1 cellular context compared by ENCODE assay signal in genomic region chr11:63586451-63587166, GRCh38.
TF ChIP-seq lines count a peak whose summit lies in the region.

No MANE protein-coding gene starts in this region.

TF ChIP-seq in HepG2, 621 proteins besides CTCF, POLR2A, EP300 and RAD21 (continues in another document):
- TF ChIP-seq ZNF644 (CRISPR knock-in tag; IDR thresholded peaks at IDR 0.05; ENCODE audit: low read depth) (no peak), ZNF160 (CRISPR knock-in tag; IDR thresholded peaks at IDR 0.05) (no peak), U2AF1 (optimal IDR thresholded peaks at IDR 0.05; ENCODE audit: low read depth, low read length) (no peak), FOXA3 (CRISPR knock-in tag; IDR thresholded peaks at IDR 0.05) (peak; percentile 81; the same call in 1 of the 2 replicates), ZNF362 (CRISPR knock-in tag; IDR thresholded peaks at IDR 0.05; ENCODE audit: borderline replicate concordance) (peak; percentile 51; the same call in 1 of the 2 replicates), CBX2 (IDR thresholded peaks at IDR 0.05; ENCODE audit: low read depth, low read length) (no peak), CBX2 (CRISPR knock-in tag; IDR thresholded peaks at IDR 0.05; ENCODE audit: low read depth) (no peak), ZNF564 (CRISPR knock-in tag; IDR thresholded peaks at IDR 0.05) (no peak), ZNF75D (CRISPR knock-in tag; IDR thresholded peaks at IDR 0.05; ENCODE audit: borderline replicate concordance) (no peak), ZNF710 (CRISPR knock-in tag; IDR thresholded peaks at IDR 0.05; ENCODE audit: borderline replicate concordance) (no peak), ZMAT3 (CRISPR knock-in tag; conservative IDR thresholded peaks at IDR 0.05) (no peak), ZNF337 (CRISPR knock-in tag; IDR thresholded peaks at IDR 0.05; ENCODE audit: borderline replicate concordance, low read depth) (no peak), BCL6 (CRISPR knock-in tag; IDR thresholded peaks at IDR 0.05) (peak; percentile 60; the same call in 1 of the 2 replicates), ESRRA (CRISPR knock-in tag; IDR thresholded peaks at IDR 0.05; ENCODE audit: low read depth) (no peak), KLF16 (CRISPR knock-in tag; IDR thresholded peaks at IDR 0.05) (peak in 1 of 2 experiments; percentile 37; a peak in 1 of 4 replicates), IKZF1 (IDR thresholded peaks at IDR 0.05) (no peak), CEBPG (CRISPR knock-in tag; IDR thresholded peaks at IDR 0.05) (peak; percentile 59), FLYWCH1 (CRISPR knock-in tag; IDR thresholded peaks at IDR 0.05) (no peak), ZNF629 (CRISPR knock-in tag; conservative IDR thresholded peaks at IDR 0.05) (no peak), CEBPB (IDR thresholded peaks at IDR 0.05; ENCODE audit: borderline replicate concordance, low read depth, low read length) (peak; percentile 86), RARG (CRISPR knock-in tag; IDR thresholded peaks at IDR 0.05; ENCODE audit: low read depth) (no peak), FUBP1 (CRISPR knock-in tag; IDR thresholded peaks at IDR 0.05; ENCODE audit: borderline replicate concordance) (no peak), GATAD2A (CRISPR knock-in tag; IDR thresholded peaks at IDR 0.05) (peak; percentile 77), FOXC1 (CRISPR knock-in tag; IDR thresholded peaks at IDR 0.05; ENCODE audit: borderline replicate concordance) (no peak), ZNF615 (CRISPR knock-in tag; IDR thresholded peaks at IDR 0.05; ENCODE audit: borderline replicate concordance) (no peak), MLLT10 (CRISPR knock-in tag; IDR thresholded peaks at IDR 0.05) (no peak), THAP11 (CRISPR knock-in tag; IDR thresholded peaks at IDR 0.05) (peak; percentile 47; the same call in 1 of the 2 replicates), SOX13 (IDR thresholded peaks at IDR 0.05) (no peak), SOX13 (CRISPR knock-in tag; conservative IDR thresholded peaks at IDR 0.05 in 1 of 2, IDR thresholded peaks at IDR 0.05 in 1 of 2) (peak in 1 of 2 experiments; percentile 58; a peak in 1 of 4 replicates), STAT5B (CRISPR knock-in tag; IDR thresholded peaks at IDR 0.05) (no peak), HDAC6 (IDR thresholded peaks at IDR 0.05; ENCODE audit: low read depth, low read length) (no peak), GABPB1 (CRISPR knock-in tag; IDR thresholded peaks at IDR 0.05) (no peak), REXO4 (CRISPR knock-in tag; IDR thresholded peaks at IDR 0.05; ENCODE audit: borderline replicate concordance) (no peak), ZBTB37 (CRISPR knock-in tag; IDR thresholded peaks at IDR 0.05) (no peak), NR2F2 (IDR thresholded peaks at IDR 0.05; ENCODE audit: borderline replicate concordance, low read depth) (no peak), TCF12 (IDR thresholded peaks at IDR 0.05) (no peak), TCF12 (CRISPR knock-in tag; IDR thresholded peaks at IDR 0.05) (no peak), NCOA2 (CRISPR knock-in tag; IDR thresholded peaks at IDR 0.05) (peak; percentile 36; the same call in 1 of the 2 replicates), MYNN (CRISPR knock-in tag; IDR thresholded peaks at IDR 0.05; ENCODE audit: low read depth) (no peak), SIX1 (CRISPR knock-in tag; IDR thresholded peaks at IDR 0.05; ENCODE audit: borderline replicate concordance) (no peak), JUNB (CRISPR knock-in tag; IDR thresholded peaks at IDR 0.05; ENCODE audit: borderline replicate concordance) (no peak), ZNF557 (CRISPR knock-in tag; IDR thresholded peaks at IDR 0.05) (no peak), RFX3 (CRISPR knock-in tag; IDR thresholded peaks at IDR 0.05) (no peak), CENPT (CRISPR knock-in tag; IDR thresholded peaks at IDR 0.05; ENCODE audit: low read depth) (no peak), FOXA1 (IDR thresholded peaks at IDR 0.05) (peak; percentile 35; the same call in 1 of the 2 replicates), FOXA1 (CRISPR knock-in tag; IDR thresholded peaks at IDR 0.05) (peak; percentile 76), GPN1 (CRISPR knock-in tag; IDR thresholded peaks at IDR 0.05; ENCODE audit: borderline replicate concordance) (no peak), ZNF121 (CRISPR knock-in tag; IDR thresholded peaks at IDR 0.05) (no peak), MAFF (IDR thresholded peaks at IDR 0.05; ENCODE audit: low read depth, low read length) (no peak)
- TF ChIP-seq, protein P1, sequence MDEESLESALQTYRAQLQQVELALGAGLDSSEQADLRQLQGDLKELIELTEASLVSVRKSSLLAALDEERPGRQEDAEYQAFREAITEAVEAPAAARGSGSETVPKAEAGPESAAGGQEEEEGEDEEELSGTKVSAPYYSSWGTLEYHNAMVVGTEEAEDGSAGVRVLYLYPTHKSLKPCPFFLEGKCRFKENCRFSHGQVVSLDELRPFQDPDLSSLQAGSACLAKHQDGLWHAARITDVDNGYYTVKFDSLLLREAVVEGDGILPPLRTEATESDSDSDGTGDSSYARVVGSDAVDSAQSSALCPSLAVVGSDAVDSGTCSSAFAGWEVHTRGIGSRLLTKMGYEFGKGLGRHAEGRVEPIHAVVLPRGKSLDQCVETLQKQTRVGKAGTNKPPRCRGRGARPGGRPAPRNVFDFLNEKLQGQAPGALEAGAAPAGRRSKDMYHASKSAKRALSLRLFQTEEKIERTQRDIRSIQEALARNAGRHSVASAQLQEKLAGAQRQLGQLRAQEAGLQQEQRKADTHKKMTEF (CRISPR knock-in tag; IDR thresholded peaks at IDR 0.05), result peak; percentile 27; the same call in 1 of the 2 replicates
- TF ChIP-seq, protein P2, sequence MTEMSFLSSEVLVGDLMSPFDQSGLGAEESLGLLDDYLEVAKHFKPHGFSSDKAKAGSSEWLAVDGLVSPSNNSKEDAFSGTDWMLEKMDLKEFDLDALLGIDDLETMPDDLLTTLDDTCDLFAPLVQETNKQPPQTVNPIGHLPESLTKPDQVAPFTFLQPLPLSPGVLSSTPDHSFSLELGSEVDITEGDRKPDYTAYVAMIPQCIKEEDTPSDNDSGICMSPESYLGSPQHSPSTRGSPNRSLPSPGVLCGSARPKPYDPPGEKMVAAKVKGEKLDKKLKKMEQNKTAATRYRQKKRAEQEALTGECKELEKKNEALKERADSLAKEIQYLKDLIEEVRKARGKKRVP (CRISPR knock-in tag; IDR thresholded peaks at IDR 0.05), result peak in 1 of 2 experiments; percentile 84; a peak in 2 of 4 replicates
- TF ChIP-seq, protein P3, sequence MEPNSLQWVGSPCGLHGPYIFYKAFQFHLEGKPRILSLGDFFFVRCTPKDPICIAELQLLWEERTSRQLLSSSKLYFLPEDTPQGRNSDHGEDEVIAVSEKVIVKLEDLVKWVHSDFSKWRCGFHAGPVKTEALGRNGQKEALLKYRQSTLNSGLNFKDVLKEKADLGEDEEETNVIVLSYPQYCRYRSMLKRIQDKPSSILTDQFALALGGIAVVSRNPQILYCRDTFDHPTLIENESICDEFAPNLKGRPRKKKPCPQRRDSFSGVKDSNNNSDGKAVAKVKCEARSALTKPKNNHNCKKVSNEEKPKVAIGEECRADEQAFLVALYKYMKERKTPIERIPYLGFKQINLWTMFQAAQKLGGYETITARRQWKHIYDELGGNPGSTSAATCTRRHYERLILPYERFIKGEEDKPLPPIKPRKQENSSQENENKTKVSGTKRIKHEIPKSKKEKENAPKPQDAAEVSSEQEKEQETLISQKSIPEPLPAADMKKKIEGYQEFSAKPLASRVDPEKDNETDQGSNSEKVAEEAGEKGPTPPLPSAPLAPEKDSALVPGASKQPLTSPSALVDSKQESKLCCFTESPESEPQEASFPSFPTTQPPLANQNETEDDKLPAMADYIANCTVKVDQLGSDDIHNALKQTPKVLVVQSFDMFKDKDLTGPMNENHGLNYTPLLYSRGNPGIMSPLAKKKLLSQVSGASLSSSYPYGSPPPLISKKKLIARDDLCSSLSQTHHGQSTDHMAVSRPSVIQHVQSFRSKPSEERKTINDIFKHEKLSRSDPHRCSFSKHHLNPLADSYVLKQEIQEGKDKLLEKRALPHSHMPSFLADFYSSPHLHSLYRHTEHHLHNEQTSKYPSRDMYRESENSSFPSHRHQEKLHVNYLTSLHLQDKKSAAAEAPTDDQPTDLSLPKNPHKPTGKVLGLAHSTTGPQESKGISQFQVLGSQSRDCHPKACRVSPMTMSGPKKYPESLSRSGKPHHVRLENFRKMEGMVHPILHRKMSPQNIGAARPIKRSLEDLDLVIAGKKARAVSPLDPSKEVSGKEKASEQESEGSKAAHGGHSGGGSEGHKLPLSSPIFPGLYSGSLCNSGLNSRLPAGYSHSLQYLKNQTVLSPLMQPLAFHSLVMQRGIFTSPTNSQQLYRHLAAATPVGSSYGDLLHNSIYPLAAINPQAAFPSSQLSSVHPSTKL (CRISPR knock-in tag; IDR thresholded peaks at IDR 0.05), result peak; percentile 64
- TF ChIP-seq, protein P4, sequence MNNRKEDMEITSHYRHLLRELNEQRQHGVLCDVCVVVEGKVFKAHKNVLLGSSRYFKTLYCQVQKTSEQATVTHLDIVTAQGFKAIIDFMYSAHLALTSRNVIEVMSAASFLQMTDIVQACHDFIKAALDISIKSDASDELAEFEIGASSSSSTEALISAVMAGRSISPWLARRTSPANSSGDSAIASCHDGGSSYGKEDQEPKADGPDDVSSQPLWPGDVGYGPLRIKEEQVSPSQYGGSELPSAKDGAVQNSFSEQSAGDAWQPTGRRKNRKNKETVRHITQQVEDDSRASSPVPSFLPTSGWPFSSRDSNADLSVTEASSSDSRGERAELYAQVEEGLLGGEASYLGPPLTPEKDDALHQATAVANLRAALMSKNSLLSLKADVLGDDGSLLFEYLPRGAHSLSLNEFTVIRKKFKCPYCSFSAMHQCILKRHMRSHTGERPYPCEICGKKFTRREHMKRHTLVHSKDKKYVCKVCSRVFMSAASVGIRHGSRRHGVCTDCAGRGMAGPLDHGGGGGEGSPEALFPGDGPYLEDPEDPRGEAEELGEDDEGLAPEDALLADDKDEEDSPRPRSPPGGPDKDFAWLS (CRISPR knock-in tag; IDR thresholded peaks at IDR 0.05; ENCODE audit: borderline replicate concordance), result no peak
- TF ChIP-seq, protein P5, sequence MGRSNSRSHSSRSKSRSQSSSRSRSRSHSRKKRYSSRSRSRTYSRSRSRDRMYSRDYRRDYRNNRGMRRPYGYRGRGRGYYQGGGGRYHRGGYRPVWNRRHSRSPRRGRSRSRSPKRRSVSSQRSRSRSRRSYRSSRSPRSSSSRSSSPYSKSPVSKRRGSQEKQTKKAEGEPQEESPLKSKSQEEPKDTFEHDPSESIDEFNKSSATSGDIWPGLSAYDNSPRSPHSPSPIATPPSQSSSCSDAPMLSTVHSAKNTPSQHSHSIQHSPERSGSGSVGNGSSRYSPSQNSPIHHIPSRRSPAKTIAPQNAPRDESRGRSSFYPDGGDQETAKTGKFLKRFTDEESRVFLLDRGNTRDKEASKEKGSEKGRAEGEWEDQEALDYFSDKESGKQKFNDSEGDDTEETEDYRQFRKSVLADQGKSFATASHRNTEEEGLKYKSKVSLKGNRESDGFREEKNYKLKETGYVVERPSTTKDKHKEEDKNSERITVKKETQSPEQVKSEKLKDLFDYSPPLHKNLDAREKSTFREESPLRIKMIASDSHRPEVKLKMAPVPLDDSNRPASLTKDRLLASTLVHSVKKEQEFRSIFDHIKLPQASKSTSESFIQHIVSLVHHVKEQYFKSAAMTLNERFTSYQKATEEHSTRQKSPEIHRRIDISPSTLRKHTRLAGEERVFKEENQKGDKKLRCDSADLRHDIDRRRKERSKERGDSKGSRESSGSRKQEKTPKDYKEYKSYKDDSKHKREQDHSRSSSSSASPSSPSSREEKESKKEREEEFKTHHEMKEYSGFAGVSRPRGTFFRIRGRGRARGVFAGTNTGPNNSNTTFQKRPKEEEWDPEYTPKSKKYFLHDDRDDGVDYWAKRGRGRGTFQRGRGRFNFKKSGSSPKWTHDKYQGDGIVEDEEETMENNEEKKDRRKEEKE (IDR thresholded peaks at IDR 0.05), result no peak
